In genomic region chr15:27722102-27722501, GRCh38 we compare ENCODE assay signal across 32 cellular contexts.
"Had no signal": no experiment of that assay in that cellular context is flagged by ENCODE, and none has a peak within 500 bp of the region (broad histone marks: within the 10 kb centered on the region; RNA-seq: fewer than 3 reads in every experiment).

No MANE protein-coding gene starts in this region.

- H3K4me1 ChIP-seq: SJCRH30 had no signal

- H3K27ac ChIP-seq: PC-9, RWPE1, SJCRH30 had no signal

- ATAC-seq: Panc1, Right ventricle myocardium inferior had no signal

- DNase-seq: Kasumi-1, KG1, MG63, MV-4-11, NCI-H1092, NCI-H1105, NCI-H1417 treated with DMSO at 0.1 percent for 48 hours, NCI-H1436 treated with DMSO at 0.1 percent for 48 hours, NCI-H1694 treated with DMSO at 0.1 percent for 48 hours, NCI-H187 treated with DMSO at 0.1 percent for 48 hours, NCI-H2029, NCI-H2081, NCI-H2171 treated with DMSO at 0.1 percent for 48 hours, NCI-H2227 treated with DMSO at 0.1 percent for 48 hours, NCI-H345, NCI-H446, NCI-H510A treated with DMSO at 0.1 percent for 48 hours, NCI-H524 treated with DMSO at 0.1 percent for 48 hours, NCI-H526 treated with DMSO at 0.1 percent for 48 hours, NCI-H748 treated with DMSO at 0.1 percent for 48 hours, NCI-H82, PC-9, SHP77, SIG-M5, SJCRH30, SK-N-SH, SW 1271, T-helper 1 cell had no signal

- H3K4me3 Mint-ChIP-seq: T-helper 1 cell treated with Interleukin-12 subunit alpha and Interleukin-12 subunit beta and Interleukin-4 antibody, amounts not matched to agents 30 μg/mL and 1 μg/mL, for 36 hours had no signal

- H3K36me3 ChIP-seq: MG63, SJCRH30 had no signal

- H3K9me3 ChIP-seq: MG63, SJCRH30 had no signal

- H3K27me3 ChIP-seq: MG63, SJCRH30 had no signal

- H3K4me3 ChIP-seq: MG63, PC-9, SJCRH30 had no signal
